Comparison of ENCODE assay signal across 19 cellular contexts in genomic region chr5:7779663-7780030, GRCh38.
"Had no signal": no experiment of that assay in that cellular context is flagged by ENCODE, and none has a peak within 500 bp of the region (broad histone marks: within the 10 kb centered on the region; RNA-seq: fewer than 3 reads in every experiment).

No MANE protein-coding gene starts in this region.

- H3K4me3 Mint-ChIP-seq: activated CD8-positive, alpha-beta T cell treated with anti-CD3 and anti-CD28 coated beads for 36 hours; naive B cell; neural crest cell; stimulated activated naive B cell treated with anti-CD40 and anti-IgM and Interleukin-4, amounts not matched to agents 10 μg/mL and 1 μg/mL and 100 μg/mL, for 72 hours had no signal

- DNase-seq: activated CD4-positive, alpha-beta T cell treated with anti-CD3 and anti-CD28 coated beads for 48 hours; activated T-cell treated with anti-CD3 and anti-CD28 coated beads, Interleukin-2, amount 50 U/mL, for 1 hour; cerebellar nuclear complex; cortex of kidney; kidney; lower lobe of right lung; mesendoderm; naive B cell; retina; sigmoid colon; stimulated activated naive B cell treated with anti-CD40 and anti-IgM and Interleukin-4, amounts not matched to agents 10 μg/mL and 1 μg/mL and 100 μg/mL, for 72 hours; transverse colon; uterus had no signal

- H3K27ac ChIP-seq: epithelial cell of prostate, lower lobe of right lung, sigmoid colon, transverse colon, uterus had no signal

- H3K9me3 Mint-ChIP-seq: activated CD8-positive, alpha-beta T cell treated with anti-CD3 and anti-CD28 coated beads for 36 hours; neural crest cell had no signal

- H3K9me3 ChIP-seq: lower lobe of right lung, sigmoid colon, transverse colon, uterus had no signal

- H3K4me1 ChIP-seq: lower lobe of right lung, sigmoid colon, transverse colon, uterus had no signal

- H3K4me3 ChIP-seq: lower lobe of right lung, sigmoid colon, smooth muscle cell, transverse colon, uterus had no signal

- H3K27ac Mint-ChIP-seq: activated CD8-positive, alpha-beta T cell treated with anti-CD3 and anti-CD28 coated beads for 36 hours; activated naive CD4-positive, alpha-beta T cell treated with anti-CD3 and anti-CD28 coated beads, Interleukin-2, amount 50 U/mL, for 72 hours; naive B cell; progenitor cell of endocrine pancreas; stimulated activated naive B cell treated with anti-CD40 and anti-IgM and Interleukin-4, amounts not matched to agents 10 μg/mL and 1 μg/mL and 100 μg/mL, for 72 hours had no signal

- H3K4me1 Mint-ChIP-seq: naive B cell had no signal

- H3K36me3 Mint-ChIP-seq: activated naive CD4-positive, alpha-beta T cell treated with anti-CD3 and anti-CD28 coated beads, Interleukin-2, amount 50 U/mL, for 72 hours; stimulated activated naive B cell treated with anti-CD40 and anti-IgM and Interleukin-4, amounts not matched to agents 10 μg/mL and 1 μg/mL and 100 μg/mL, for 72 hours had no signal

- H3K4me2 ChIP-seq: smooth muscle cell had no signal

- H3K27me3 ChIP-seq: sigmoid colon, transverse colon, uterus had no signal

- H3K36me3 ChIP-seq: lower lobe of right lung, sigmoid colon, transverse colon, uterus had no signal
